In genomic region chr3:143503325-143503885, GRCh38 we compare ENCODE assay signal across 36 cellular contexts.
"Had no signal": no experiment of that assay in that cellular context is flagged by ENCODE, and none has a peak within 500 bp of the region (broad histone marks: within the 10 kb centered on the region; RNA-seq: fewer than 3 reads in every experiment).

No MANE protein-coding gene starts in this region.

- H3K27ac ChIP-seq: adrenal gland, body of pancreas, brain microvascular endothelial cell, breast epithelium, cardiac muscle cell, VCaP had no signal

- H3K4me1 ChIP-seq: adrenal gland, body of pancreas, breast epithelium had no signal

- H3K36me3 ChIP-seq: adrenal gland, brain microvascular endothelial cell, breast epithelium, cardiac muscle cell had no signal

- FAIRE-seq: astrocyte, TTC549 had no signal

- DNase-seq: activated B cell treated with CpG ODN at 0.5 μM for 24 hours; activated CD4-positive, alpha-beta memory T cell treated with anti-CD3 and anti-CD28 coated beads for 36 hours; activated CD4-positive, alpha-beta T cell treated with anti-CD3 and anti-CD28 coated beads for 4 hours; activated CD4-positive, alpha-beta T cell treated with anti-CD3 and anti-CD28 coated beads, Interleukin-2, amount 10 ng/mL, durations not matched to agents 24 days and 14 days; activated CD4-positive, alpha-beta T cell treated with anti-CD3 and anti-CD28 coated beads, Interleukin-2, amount 50 U/mL, for 1 hour; activated CD4-positive, alpha-beta T cell treated with anti-CD3 and anti-CD28 coated beads, Interleukin-2, amount 50 U/mL, for 4 hours; activated CD4-positive, CD25-positive, alpha-beta regulatory T cell treated with anti-CD3 and anti-CD28 coated beads, Interleukin-2, amount 50 U/mL, for 72 hours; activated CD8-positive, alpha-beta memory T cell treated with anti-CD3 and anti-CD28 coated beads, Interleukin-2, amount 50 U/mL, for 4 hours; activated CD8-positive, alpha-beta T cell treated with anti-CD3 and anti-CD28 coated beads for 36 hours; activated effector memory CD4-positive, alpha-beta T cell treated with anti-CD3 and anti-CD28 coated beads, Interleukin-2, amount 50 U/mL, for 16 hours; activated gamma-delta T cell treated with Interleukin-2 at 50 U/mL for 16 hours; activated naive CD4-positive, alpha-beta T cell; activated naive CD4-positive, alpha-beta T cell treated with anti-CD3 and anti-CD28 coated beads for 36 hours; activated naive CD4-positive, alpha-beta T cell treated with anti-CD3 and anti-CD28 coated beads, Interleukin-2, amount 50 U/mL, for 16 hours; activated naive CD8-positive, alpha-beta T cell treated with anti-CD3 and anti-CD28 coated beads for 36 hours; activated T-cell treated with anti-CD3 and anti-CD28 coated beads for 4 hours; activated T-cell treated with anti-CD3 and anti-CD28 coated beads, Interleukin-2, amount 50 U/mL, for 1 hour; activated T-cell treated with anti-CD3 and anti-CD28 coated beads, Interleukin-2, amount 50 U/mL, for 4 hours; activated T-cell treated with anti-CD3 and anti-CD28 coated beads, Interleukin-2, amount 50 U/mL, for 72 hours; adrenal gland; amniotic stem cell; aorta; body of pancreas; brain microvascular endothelial cell; caudate nucleus; cerebellar nuclear complex; T-helper 1 cell; T-helper 2 cell; T-helper 9 cell had no signal

- ATAC-seq: activated CD8-positive, alpha-beta T cell treated with anti-CD3 and anti-CD28 coated beads for 36 hours; activated naive CD4-positive, alpha-beta T cell treated with anti-CD3 and anti-CD28 coated beads, Interleukin-2, amount 50 U/mL, for 72 hours; activated T-cell treated with anti-CD3 and anti-CD28 coated beads, Interleukin-2, amount 50 U/mL, for 4 hours; activated T-cell treated with anti-CD3 and anti-CD28 coated beads, Interleukin-2, amount 50 U/mL, for 72 hours; activated T-helper 17 cell treated with anti-CD3 and anti-CD28 coated beads, Interleukin-2, amount 50 U/mL, for 72 hours; body of pancreas had no signal

- H3K27me3 ChIP-seq: adrenal gland, body of pancreas, brain microvascular endothelial cell, breast epithelium, cardiac muscle cell had no signal

- H3K4me3 ChIP-seq: adrenal gland, body of pancreas, breast epithelium, cardiac muscle cell had no signal

- H3K9me3 ChIP-seq: adrenal gland, body of pancreas, breast epithelium had no signal
